In genomic region chr18:56984731-56985130, GRCh38 we compare ENCODE assay signal across 27 cellular contexts.
DNase-seq lines count a peak whose midpoint lies in the region; ATAC-seq and TF ChIP-seq lines count a peak whose summit lies in the region.
"Had no signal": no experiment of that assay in that cellular context is flagged by ENCODE, and none has a peak within 500 bp of the region (broad histone marks: within the 10 kb centered on the region; RNA-seq: fewer than 3 reads in every experiment).

No MANE protein-coding gene starts in this region.

- peak; percentile 13 for ATAC-seq in mucosa of descending colon
- ATAC-seq: left lung; Panc1; stimulated activated naive B cell treated with anti-CD40 and anti-IgM and Interleukin-4, amounts not matched to agents 10 μg/mL and 1 μg/mL and 100 μg/mL, for 72 hours had no signal

- peak in 2 of 3 experiments; percentile 34 to 63 for DNase-seq in NCI-H1417 (lab: John Stamatoyannopoulos, UW)
- DNase-seq in NCI-H1417 treated with DMSO at 0.1 percent for 48 hours (lab: John Stamatoyannopoulos, UW) = no peak
- no peak for DNase-seq in endodermal cell
- DNase-seq in mucosa of descending colon = no peak
- peak; percentile 65 for DNase-seq in superior temporal gyrus (ENCODE audit: extremely low spot score)
- no peak for DNase-seq in activated CD4-positive, alpha-beta T cell treated with anti-CD3 and anti-CD28 coated beads, Interleukin-2, amount 10 ng/mL, durations not matched to agents 24 days and 14 days
- DNase-seq in DMS114 treated with DMSO at 0.1 percent for 48 hours (lab: John Stamatoyannopoulos, UW; ENCODE audit: unreplicated experiment) = no peak
- DNase-seq in T1000 (lab: John Stamatoyannopoulos, UW) = no peak
- DNase-seq: 8988T; activated CD4-positive, alpha-beta memory T cell treated with anti-CD3 and anti-CD28 coated beads, Interleukin-2, amount 10 ng/mL, durations not matched to agents 7 days and 5 days; activated CD4-positive, alpha-beta T cell treated with anti-CD3 and anti-CD28 coated beads for 1 hour; activated CD8-positive, alpha-beta memory T cell treated with anti-CD3 and anti-CD28 coated beads, Interleukin-2, amount 50 U/mL, for 4 hours; effector CD4-positive, alpha-beta T cell; left lung; mesendoderm; NCI-H187 treated with DMSO at 0.1 percent for 48 hours; NCI-H2171 treated with DMSO at 0.1 percent for 48 hours; NCI-H524; Right ventricle myocardium superior; stimulated activated naive B cell treated with anti-CD40 and anti-IgM and Interleukin-4, amounts not matched to agents 10 μg/mL and 1 μg/mL and 100 μg/mL, for 72 hours had no signal

- H3K4me3 Mint-ChIP-seq in endodermal cell = no peak overlapping the region
- H3K4me3 Mint-ChIP-seq in activated CD4-positive, alpha-beta T cell treated with anti-CD3 and anti-CD28 coated beads, Interleukin-2, amount 10 ng/mL, durations not matched to agents 24 days and 14 days = no peak overlapping the region
- H3K4me3 Mint-ChIP-seq: activated CD4-positive, alpha-beta memory T cell treated with anti-CD3 and anti-CD28 coated beads, Interleukin-2, amount 10 ng/mL, durations not matched to agents 7 days and 5 days; activated naive CD4-positive, alpha-beta T cell treated with anti-CD3 and anti-CD28 coated beads, Interleukin-2, amount 50 U/mL, for 24 hours; IgD-negative memory B cell; stimulated activated naive B cell treated with anti-CD40 and anti-IgM and Interleukin-4, amounts not matched to agents 10 μg/mL and 1 μg/mL and 100 μg/mL, for 72 hours; type B pancreatic cell had no signal

- H3K27ac Mint-ChIP-seq in endodermal cell = peak overlapping the region; percentile 13
- no peak overlapping the region for H3K27ac Mint-ChIP-seq in activated CD4-positive, alpha-beta T cell treated with anti-CD3 and anti-CD28 coated beads, Interleukin-2, amount 10 ng/mL, durations not matched to agents 24 days and 14 days
- H3K27ac Mint-ChIP-seq: activated CD4-positive, alpha-beta memory T cell treated with anti-CD3 and anti-CD28 coated beads, Interleukin-2, amount 10 ng/mL, durations not matched to agents 7 days and 5 days; activated naive CD4-positive, alpha-beta T cell treated with anti-CD3 and anti-CD28 coated beads, Interleukin-2, amount 50 U/mL, for 24 hours; IgD-negative memory B cell; stimulated activated naive B cell treated with anti-CD40 and anti-IgM and Interleukin-4, amounts not matched to agents 10 μg/mL and 1 μg/mL and 100 μg/mL, for 72 hours; type B pancreatic cell had no signal

- no peaks in the 10 kb centered on the region for H3K9me3 ChIP-seq in endodermal cell (ENCODE audit: control insufficient read depth, low read length)
- no peaks in the 10 kb centered on the region for H3K9me3 ChIP-seq in mucosa of descending colon
- H3K9me3 ChIP-seq: left lung, neutrophil had no signal

- intact Hi-C loops in mucosa of descending colon (cut with DNase I, micrococcal nuclease) = no loop called here
- intact Hi-C loops in activated CD4-positive, alpha-beta T cell treated with anti-CD3 and anti-CD28 coated beads, Interleukin-2, amount 10 ng/mL, durations not matched to agents 24 days and 14 days (cut with micrococcal nuclease) = no loop called here

- 62 to 87% methylated on average over 2 to 5 of the region's 5 CpGs for WGBS in endodermal cell (ENCODE audit: insufficient coverage in 1 of 2, insufficient read length in 1 of 2), 2 experiments

- no peak overlapping the region for H3K27ac ChIP-seq in endodermal cell (ENCODE audit: low read depth, low read length)
- H3K27ac ChIP-seq: C4-2B, epithelial cell of prostate, left lung, neutrophil had no signal

- H3K36me3 Mint-ChIP-seq in endodermal cell (ENCODE audit: low read depth) = no peaks in the 10 kb centered on the region
- no peaks in the 10 kb centered on the region for H3K36me3 Mint-ChIP-seq in activated CD4-positive, alpha-beta T cell treated with anti-CD3 and anti-CD28 coated beads, Interleukin-2, amount 10 ng/mL, durations not matched to agents 24 days and 14 days (ENCODE audit: low read depth)
- H3K36me3 Mint-ChIP-seq: type B pancreatic cell had no signal

- peaks cover 20% of the 10 kb centered on the region for H3K4me1 ChIP-seq in endodermal cell (ENCODE audit: control insufficient read depth, insufficient read depth, low read length)
- no peaks in the 10 kb centered on the region for H3K4me1 ChIP-seq in mucosa of descending colon (ENCODE audit: low read depth)
- H3K4me1 ChIP-seq: left lung had no signal

- TF ChIP-seq CTCF in endodermal cell (conservative IDR thresholded peaks at IDR 0.05) (no peak), mucosa of descending colon (IDR thresholded peaks at IDR 0.05) (no peak)

- H3K9me3 Mint-ChIP-seq in endodermal cell = no peaks in the 10 kb centered on the region
- H3K9me3 Mint-ChIP-seq in activated CD4-positive, alpha-beta T cell treated with anti-CD3 and anti-CD28 coated beads, Interleukin-2, amount 10 ng/mL, durations not matched to agents 24 days and 14 days = peaks cover 4% of the 10 kb centered on the region
- H3K9me3 Mint-ChIP-seq: activated CD4-positive, alpha-beta memory T cell treated with anti-CD3 and anti-CD28 coated beads, Interleukin-2, amount 10 ng/mL, durations not matched to agents 7 days and 5 days; activated naive CD4-positive, alpha-beta T cell treated with anti-CD3 and anti-CD28 coated beads, Interleukin-2, amount 50 U/mL, for 24 hours; IgD-negative memory B cell; stimulated activated naive B cell treated with anti-CD40 and anti-IgM and Interleukin-4, amounts not matched to agents 10 μg/mL and 1 μg/mL and 100 μg/mL, for 72 hours; type B pancreatic cell had no signal

- H3K4me3 ChIP-seq in endodermal cell (ENCODE audit: low read length) (no peak overlapping the region), mucosa of descending colon (no peak overlapping the region)
- H3K4me3 ChIP-seq: left lung had no signal

- H3K4me1 Mint-ChIP-seq in endodermal cell = peaks cover 41% of the 10 kb centered on the region
- peaks cover 3% of the 10 kb centered on the region for H3K4me1 Mint-ChIP-seq in activated CD4-positive, alpha-beta T cell treated with anti-CD3 and anti-CD28 coated beads, Interleukin-2, amount 10 ng/mL, durations not matched to agents 24 days and 14 days
- H3K4me1 Mint-ChIP-seq: activated CD4-positive, alpha-beta memory T cell treated with anti-CD3 and anti-CD28 coated beads, Interleukin-2, amount 10 ng/mL, durations not matched to agents 7 days and 5 days; activated naive CD4-positive, alpha-beta T cell treated with anti-CD3 and anti-CD28 coated beads, Interleukin-2, amount 50 U/mL, for 24 hours; IgD-negative memory B cell had no signal

- no peak overlapping the region for H3K9ac ChIP-seq in endodermal cell (ENCODE audit: extremely low read depth, low read length, poor library complexity, severe bottlenecking)

- no peaks in the 10 kb centered on the region for H3K27me3 Mint-ChIP-seq in endodermal cell (ENCODE audit: insufficient read depth)
- no peaks in the 10 kb centered on the region for H3K27me3 Mint-ChIP-seq in activated CD4-positive, alpha-beta T cell treated with anti-CD3 and anti-CD28 coated beads, Interleukin-2, amount 10 ng/mL, durations not matched to agents 24 days and 14 days
- H3K27me3 Mint-ChIP-seq: activated CD4-positive, alpha-beta memory T cell treated with anti-CD3 and anti-CD28 coated beads, Interleukin-2, amount 10 ng/mL, durations not matched to agents 7 days and 5 days; activated naive CD4-positive, alpha-beta T cell treated with anti-CD3 and anti-CD28 coated beads, Interleukin-2, amount 50 U/mL, for 24 hours; IgD-negative memory B cell; stimulated activated naive B cell treated with anti-CD40 and anti-IgM and Interleukin-4, amounts not matched to agents 10 μg/mL and 1 μg/mL and 100 μg/mL, for 72 hours had no signal

- H3K27me3 ChIP-seq in endodermal cell (ENCODE audit: control insufficient read depth, insufficient read depth, low read length, poor library complexity, severe bottlenecking) = no peaks in the 10 kb centered on the region
- H3K27me3 ChIP-seq: left lung, neutrophil had no signal

- no peaks in the 10 kb centered on the region for H3K36me3 ChIP-seq in endodermal cell (ENCODE audit: control insufficient read depth, insufficient read depth, low read length)
- no peaks in the 10 kb centered on the region for H3K36me3 ChIP-seq in mucosa of descending colon (ENCODE audit: low read depth)
- H3K36me3 ChIP-seq: left lung, neutrophil had no signal

Comparison
In these comparisons a context has a peak if more than half of its experiments do, and no peak if none do; other contexts are left out.
1. DNase-seq: peak in NCI-H1417 (2 of 3) and superior temporal gyrus (single experiment); none in NCI-H1417 treated with DMSO at 0.1 percent for 48 hours (single experiment), endodermal cell (single experiment), mucosa of descending colon (0 of 3), activated CD4-positive, alpha-beta T cell treated with anti-CD3 and anti-CD28 coated beads, Interleukin-2, amount 10 ng/mL, durations not matched to agents 24 days and 14 days (single experiment), DMS114 treated with DMSO at 0.1 percent for 48 hours (single experiment) and T1000 (single experiment).